ENCODE assay signal across 18 cellular contexts in genomic region chr9:107312651-107313050, GRCh38. TPM values are rescaled to one million over a fixed set of nuclear protein-coding genes. Genes with fewer than 3 reads are reported as not detected.
DNase-seq lines count a peak whose midpoint lies in the region; ATAC-seq, FAIRE-seq and TF ChIP-seq lines count a peak whose summit lies in the region.
"Had no signal": no experiment of that assay in that cellular context is flagged by ENCODE, and none has a peak within 500 bp of the region (broad histone marks: within the 10 kb centered on the region; RNA-seq: fewer than 3 reads in every experiment).

No MANE protein-coding gene starts in this region.

- no peak overlapping the region for H3K4me3 Mint-ChIP-seq in endodermal cell
- H3K4me3 Mint-ChIP-seq: activated CD8-positive, alpha-beta T cell treated with anti-CD3 and anti-CD28 coated beads for 36 hours; brain had no signal

- peaks cover 0 to 8% of the 10 kb centered on the region in 2 experiments; a peak in 1 of 4 replicates for H3K4me1 ChIP-seq in HCT116 (ENCODE audit: control insufficient read depth in 1 of 2, insufficient read depth in 2 of 2, low read length in 2 of 2)
- H3K4me1 ChIP-seq in endodermal cell (ENCODE audit: control insufficient read depth, insufficient read depth, low read length): peaks cover 6% of the 10 kb centered on the region
- H3K4me1 ChIP-seq in HepG2 (ENCODE audit: insufficient read depth, low read length): peaks cover 27% of the 10 kb centered on the region
- H3K4me1 ChIP-seq: parathyroid adenoma, Peyer's patch had no signal

- no peak overlapping the region for H3K27ac ChIP-seq in HCT116 (ENCODE audit: low read depth, low read length)
- H3K27ac ChIP-seq in endodermal cell (ENCODE audit: low read depth, low read length): no peak overlapping the region
- no peak overlapping the region for H3K27ac ChIP-seq in HepG2 (ENCODE audit: extremely low read length, insufficient read depth, low read length)
- H3K27ac ChIP-seq: parathyroid adenoma, Peyer's patch, tibial nerve had no signal

- TF ChIP-seq CTCF in HCT116 (IDR thresholded peaks at IDR 0.05 in 2 of 3, conservative IDR thresholded peaks at IDR 0.05 in 1 of 3; ENCODE audit: borderline replicate concordance in 1 of 3, insufficient read depth in 1 of 3, low read depth in 2 of 3, low read length in 2 of 3): no peak
- TF ChIP-seq CTCF in endodermal cell (conservative IDR thresholded peaks at IDR 0.05): no peak
- no peak for TF ChIP-seq CTCF in HepG2 (CRISPR knock-in tag; IDR thresholded peaks at IDR 0.05)

- H3K9me3 Mint-ChIP-seq in endodermal cell: no peaks in the 10 kb centered on the region
- H3K9me3 Mint-ChIP-seq: activated CD8-positive, alpha-beta T cell treated with anti-CD3 and anti-CD28 coated beads for 36 hours had no signal

- intact Hi-C loops in HCT116 (cut with micrococcal nuclease): no loop called here
- intact Hi-C loops in HepG2 (cut with micrococcal nuclease; ENCODE audit: unreplicated experiment): no loop called here

- H3K4me2 ChIP-seq in HCT116 (ENCODE audit: low read length): no peak overlapping the region
- no peak overlapping the region for H3K4me2 ChIP-seq in HepG2 (ENCODE audit: low read depth, low read length)

- no peak for FAIRE-seq in HepG2 (lab: Jason Lieb, UNC)

- H3K27me3 ChIP-seq in HCT116 (ENCODE audit: insufficient read depth, low read length) (no peaks in the 10 kb centered on the region), endodermal cell (ENCODE audit: control insufficient read depth, insufficient read depth, low read length, poor library complexity, severe bottlenecking) (no peaks in the 10 kb centered on the region), HepG2 (ENCODE audit: control insufficient read depth in 1 of 2, insufficient read depth in 2 of 2, low read length in 2 of 2) (no peaks in the 10 kb centered on the region)
- H3K27me3 ChIP-seq: Peyer's patch, tibial nerve had no signal

- H3K4me1 Mint-ChIP-seq in endodermal cell: peaks cover 30% of the 10 kb centered on the region

- no peaks in the 10 kb centered on the region for H3K9me2 ChIP-seq in HCT116 (ENCODE audit: insufficient read depth)

- 79 to 81% methylated on average over 3 to 4 of the region's 4 CpGs for WGBS in endodermal cell (ENCODE audit: insufficient coverage in 1 of 2, insufficient read length in 1 of 2), 2 experiments
- 95% methylated on average over 4 of the region's 4 CpGs for WGBS in HepG2 (ENCODE audit: low lambda C conversion rate)

- H3K79me2 ChIP-seq in HCT116 (ENCODE audit: insufficient read depth, low read length) (peaks cover 100% of the 10 kb centered on the region), HepG2 (ENCODE audit: insufficient read depth, low read length) (peaks cover 91% of the 10 kb centered on the region)

- CTCF ChIA-PET in HCT116 (lab: Charles Lee) (no interaction called here), HepG2 (lab: Yijun Ruan, JAX; ENCODE audit: low intra/inter-chr PET ratio, low total read pairs) (no interaction called here)

- H2AFZ ChIP-seq in HCT116 (ENCODE audit: low read depth, low read length, poor library complexity, severe bottlenecking) (no peak overlapping the region), HepG2 (ENCODE audit: low read length) (no peak overlapping the region)
- H2AFZ ChIP-seq: parathyroid adenoma had no signal

- ATAC-seq in HCT116 (0 out of 2 replicates have a peak, but pooled peaks have one; percentile 36), HepG2 (peak; percentile 38; the same call in 1 of the 3 replicates)
- ATAC-seq: activated CD8-positive, alpha-beta T cell treated with anti-CD3 and anti-CD28 coated beads for 36 hours had no signal

- H3K9me3 ChIP-seq in HCT116 (ENCODE audit: control insufficient read depth in 1 of 2, insufficient read depth in 1 of 2, low read depth in 1 of 2, low read length in 2 of 2) (no peaks in the 10 kb centered on the region), endodermal cell (ENCODE audit: control insufficient read depth, low read length) (no peaks in the 10 kb centered on the region), HepG2 (ENCODE audit: low read length) (no peaks in the 10 kb centered on the region)
- H3K9me3 ChIP-seq: Peyer's patch, tibial nerve had no signal

- H3K27me3 Mint-ChIP-seq in endodermal cell (ENCODE audit: insufficient read depth): no peaks in the 10 kb centered on the region
- H3K27me3 Mint-ChIP-seq: activated CD8-positive, alpha-beta T cell treated with anti-CD3 and anti-CD28 coated beads for 36 hours; brain had no signal

- peaks cover 49% of the 10 kb centered on the region for H4K20me1 ChIP-seq in HCT116 (ENCODE audit: insufficient read depth)
- peaks cover 68% of the 10 kb centered on the region for H4K20me1 ChIP-seq in HepG2 (ENCODE audit: insufficient read depth, low read length)

- peak; percentile 74 for DNase-seq in AG08395 (ENCODE audit: low spot score)
- no peak for DNase-seq in HCT116 (ENCODE audit: low read depth, low spot score)
- DNase-seq in endodermal cell: no peak
- DNase-seq in HepG2 (ENCODE audit: low spot score): no peak
- no peak for DNase-seq in UCSD-AML1 (lab: John Stamatoyannopoulos, UW; ENCODE audit: unreplicated experiment)
- no peak for DNase-seq in SW480 (ENCODE audit: low spot score)
- no peak for DNase-seq in kidney glomerular epithelial cell (lab: John Stamatoyannopoulos, UW)
- no peak for DNase-seq in NCI-H1417 (lab: John Stamatoyannopoulos, UW)
- DNase-seq: activated CD8-positive, alpha-beta T cell treated with anti-CD3 and anti-CD28 coated beads for 36 hours; activated effector memory CD4-positive, alpha-beta T cell treated with anti-CD3 and anti-CD28 coated beads, Interleukin-2, amount 50 U/mL, for 16 hours; DMS153; KBM-7; mammary epithelial cell; NCI-H1436 treated with DMSO at 0.1 percent for 48 hours; Peyer's patch had no signal

- BruUV-seq in HCT116 (replicated peaks; lab: Mats Ljungman, UMichigan) (no TSS peak), HepG2 (replicated peaks; lab: Mats Ljungman, UMichigan) (no TSS peak)

- H3K36me3 Mint-ChIP-seq in endodermal cell (ENCODE audit: low read depth): peaks cover 71% of the 10 kb centered on the region

- no peak overlapping the region for H3K4me3 ChIP-seq in HCT116 (replicated peaks in 1 of 2; ENCODE audit: low read depth in 1 of 2, low read length in 2 of 2)
- no peak overlapping the region for H3K4me3 ChIP-seq in endodermal cell (ENCODE audit: low read length)
- no peak overlapping the region for H3K4me3 ChIP-seq in HepG2 (replicated peaks in 1 of 3; ENCODE audit: insufficient read depth in 1 of 3, low read depth in 2 of 3, low read length in 3 of 3)
- H3K4me3 ChIP-seq: Peyer's patch, tibial nerve had no signal

- H3K9ac ChIP-seq in HCT116 (ENCODE audit: low read length) (no peak overlapping the region), endodermal cell (ENCODE audit: extremely low read depth, low read length, poor library complexity, severe bottlenecking) (no peak overlapping the region), HepG2 (ENCODE audit: insufficient read depth, low read depth, low read length) (no peak overlapping the region)
- H3K9ac ChIP-seq: parathyroid adenoma had no signal

- no peak for TF ChIP-seq POLR2A in HCT116 (IDR thresholded peaks at IDR 0.05; ENCODE audit: borderline replicate concordance, extremely low read depth, insufficient read depth, insufficient read length)
- TF ChIP-seq POLR2A in HepG2 (IDR thresholded peaks at IDR 0.05; ENCODE audit: insufficient read depth in 1 of 2, low read depth in 2 of 2, low read length in 2 of 2): no peak

- TF ChIP-seq RAD21 in HCT116 (IDR thresholded peaks at IDR 0.05; ENCODE audit: low read depth): no peak
- no peak for TF ChIP-seq RAD21 in HepG2 (CRISPR knock-in tag; IDR thresholded peaks at IDR 0.05)

- TF ChIP-seq EP300 in HepG2 (IDR thresholded peaks at IDR 0.05; ENCODE audit: low read depth in 2 of 2, low read length in 2 of 2) (no peak), HepG2 (CRISPR knock-in tag; IDR thresholded peaks at IDR 0.05; ENCODE audit: borderline replicate concordance) (no peak)

- in situ Hi-C loops in HepG2 (cut with HindIII; ENCODE audit: extremely low pct_ligation_motif_present, low pct_unique_long_range_greater_than_20kb): no loop called here

- RAD21 ChIA-PET in HCT116 (lab: Charles Lee; ENCODE audit: low non-redundant PET in 1 of 2, low total read pairs in 2 of 2, uncharacterized antibody in 2 of 2, unreplicated experiment in 2 of 2): no interaction called here

- H3K36me3 ChIP-seq in HCT116 (ENCODE audit: control insufficient read depth in 1 of 2, insufficient read depth in 2 of 2, low read length in 2 of 2) (peaks cover 23 to 48% of the 10 kb centered on the region in 2 experiments), endodermal cell (ENCODE audit: control insufficient read depth, insufficient read depth, low read length) (peaks cover 92% of the 10 kb centered on the region), HepG2 (replicated peaks in 1 of 2; ENCODE audit: control insufficient read depth in 1 of 2, insufficient read depth in 2 of 2, low read length in 2 of 2) (peaks cover 17 to 81% of the 10 kb centered on the region in 2 experiments)

- peak overlapping the region; percentile 49 for H3K27ac Mint-ChIP-seq in endodermal cell
- H3K27ac Mint-ChIP-seq: activated CD8-positive, alpha-beta T cell treated with anti-CD3 and anti-CD28 coated beads for 36 hours had no signal

- POLR2A ChIA-PET in HCT116 (lab: Charles Lee): no interaction called here
- POLR2A ChIA-PET in HepG2 (lab: Yijun Ruan, JAX): no interaction called here

RNA-seq across cellular contexts. Expression of gene RAD23B, which starts 29.6 kb away (rescaled TPM):
- 251 TPM for total RNA-seq in HCT116 (2021; ENCODE audit: unreplicated experiment)
- polyA plus RNA-seq in HCT116 (2012): 113 and 123 TPM in 2 replicates
- total RNA-seq in endodermal cell: 100 to 1,000 TPM; 154 to 167 TPM
- polyA plus RNA-seq in endodermal cell (2013, experiment 1 of 2): 147 TPM
- 135 TPM for polyA plus RNA-seq in endodermal cell (2013, experiment 2 of 2)
- 133 and 159 TPM in 2 replicates for total RNA-seq in HepG2 (2016; rRNA removed; fragmentation: Illumina TruSeq; extraction: Trizol)
- 59.7 and 60.0 TPM in 2 replicates for total RNA-seq in HepG2 (2016; cell fraction: cytosol; rRNA removed; fragmentation: Illumina TruSeq; extraction: Trizol; ENCODE audit: low read depth)
- total RNA-seq in HepG2 (2016; cell fraction: insoluble cytoplasmic fraction; rRNA removed; fragmentation: Illumina TruSeq; extraction: Trizol): 128 and 156 TPM in 2 replicates
- total RNA-seq in HepG2 (2016; cell fraction: membrane; rRNA removed; fragmentation: Illumina TruSeq; extraction: Trizol): 120 and 126 TPM in 2 replicates
- 62.9 and 65.9 TPM in 2 replicates for total RNA-seq in HepG2 (2016; cell fraction: nucleus; rRNA removed; fragmentation: Illumina TruSeq; extraction: Trizol)
- 156 and 162 TPM in 2 replicates for polyA plus RNA-seq in HepG2 (2011; rRNA removed)
- polyA plus RNA-seq in HepG2 (2011; cell fraction: cytosol; rRNA removed): 93.8 and 114 TPM in 2 replicates
- polyA plus RNA-seq in HepG2 (2011; cell fraction: nucleus; rRNA removed): 25.3 and 25.6 TPM in 2 replicates
- 90.7 and 110 TPM in 2 replicates for polyA plus RNA-seq in HepG2 (2012)
- polyA plus RNA-seq in HepG2 (2016; cell fraction: cytosol; fragmentation: Illumina TruSeq; extraction: Trizol; ENCODE audit: low read depth): 26.3 and 31.4 TPM in 2 replicates
- polyA plus RNA-seq in HepG2 (2016; cell fraction: insoluble cytoplasmic fraction; fragmentation: Illumina TruSeq; extraction: Trizol; ENCODE audit: low read depth): 185 and 198 TPM in 2 replicates
- 79.8 and 80.6 TPM in 2 replicates for polyA plus RNA-seq in HepG2 (2016; cell fraction: membrane; fragmentation: Illumina TruSeq; extraction: Trizol; ENCODE audit: low read depth)
- polyA plus RNA-seq in HepG2 (2016; cell fraction: nucleus; fragmentation: Illumina TruSeq; extraction: Trizol; ENCODE audit: insufficient read depth, low read depth): 67.0 and 71.9 TPM in 2 replicates
- 270 and 278 TPM in 2 replicates for polyA minus RNA-seq in HepG2 (2011; rRNA and poly(A)+ RNA removed; ENCODE audit: low replicate concordance)
- polyA minus RNA-seq in HepG2 (2011; cell fraction: cytosol; rRNA and poly(A)+ RNA removed): 139 and 149 TPM in 2 replicates
- 85.5 and 87.8 TPM in 2 replicates for polyA minus RNA-seq in HepG2 (2011; cell fraction: nucleus; rRNA and poly(A)+ RNA removed)
